9 cellular contexts compared by ENCODE assay signal in genomic region chr18:79199691-79200374, GRCh38.
DNase-seq lines count a peak whose midpoint lies in the region; ATAC-seq and TF ChIP-seq lines count a peak whose summit lies in the region.
"Had no signal": no experiment of that assay in that cellular context is flagged by ENCODE, and none has a peak within 500 bp of the region (broad histone marks: within the 10 kb centered on the region; RNA-seq: fewer than 3 reads in every experiment).

No MANE protein-coding gene starts in this region.

- peak overlapping the region; percentile 28 for H3K9ac ChIP-seq in mammary epithelial cell (ENCODE audit: insufficient read depth, low read length)

- H3K4me3 Mint-ChIP-seq in naive thymus-derived CD4-positive, alpha-beta T cell = no peak overlapping the region

- peak overlapping the region; percentile 22 for H3K4me2 ChIP-seq in mammary epithelial cell (ENCODE audit: insufficient read depth, low read depth, low read length)

- dilution Hi-C loops in mammary epithelial cell (cut with HindIII; ENCODE audit: low sequenced_read_pairs) = no loop called here

- CTCF ChIA-PET in mammary epithelial cell (lab: Charles Lee; ENCODE audit: low non-redundant PET) = interaction anchor here (0.7 kb wide), 1 partner anchor 441 kb away, joined by 14 read pairs; no protein-coding TSS in a partner anchor
- CTCF ChIA-PET in naive thymus-derived CD4-positive, alpha-beta T cell (lab: Charles Lee) = no interaction called here

- in situ Hi-C loops in mammary epithelial cell (cut with MboI; ENCODE audit: low sequenced_read_pairs in 2 of 2) = no loop called here

- H2AFZ ChIP-seq in mammary epithelial cell (ENCODE audit: low read depth, low read length) = no peak overlapping the region

- TF ChIP-seq CTCF in C4-2B (conservative IDR thresholded peaks at IDR 0.05) = peak; percentile 35
- TF ChIP-seq CTCF in mammary epithelial cell (conservative IDR thresholded peaks at IDR 0.05 in 1 of 2, IDR thresholded peaks at IDR 0.05 in 1 of 2; ENCODE audit: extremely low read depth in 1 of 2, insufficient read depth in 1 of 2, low read depth in 1 of 2, low read length in 2 of 2) = peak; percentile 26 to 54

- WGBS in mammary epithelial cell (ENCODE audit: low coverage, missing lambda C conversion rate) = 0% methylated on average over 7 of the region's 7 CpGs

- peak; percentile 20 for DNase-seq in Jurkat, Clone E6-1 (ENCODE audit: low read depth, low spot score)
- peak; percentile 76 for DNase-seq in mammary epithelial cell
- no peak for DNase-seq in naive thymus-derived CD4-positive, alpha-beta T cell
- no peak for DNase-seq in Kasumi-1 (lab: John Stamatoyannopoulos, UW)
- DNase-seq in NCI-H2081 treated with DMSO at 0.1 percent for 48 hours (lab: John Stamatoyannopoulos, UW) = no peak
- no peak for DNase-seq in NCI-H146 treated with DMSO at 0.1 percent for 48 hours (lab: John Stamatoyannopoulos, UW; ENCODE audit: unreplicated experiment)

- ATAC-seq in naive thymus-derived CD4-positive, alpha-beta T cell = peak; percentile 38
- no peak for ATAC-seq in HG02642 (IDR thresholded peaks at IDR 0.05; ENCODE audit: poor library complexity, unreplicated experiment)
- ATAC-seq: HCT116 had no signal

- H3K27me3 Mint-ChIP-seq in naive thymus-derived CD4-positive, alpha-beta T cell = no peaks in the 10 kb centered on the region

- no peaks in the 10 kb centered on the region for H3K36me3 ChIP-seq in mammary epithelial cell (ENCODE audit: insufficient read depth, low read length)
- peaks cover 0 to 15% (median 0%) of the 10 kb centered on the region in 3 experiments for H3K36me3 ChIP-seq in naive thymus-derived CD4-positive, alpha-beta T cell (ENCODE audit: control insufficient read depth in 2 of 3, insufficient read depth in 3 of 3, low read length in 3 of 3)

- no peaks in the 10 kb centered on the region for H3K79me2 ChIP-seq in mammary epithelial cell (ENCODE audit: insufficient read depth, low read length)

- H3K27me3 ChIP-seq in mammary epithelial cell (ENCODE audit: insufficient read depth, low read length) = no peaks in the 10 kb centered on the region
- no peaks in the 10 kb centered on the region for H3K27me3 ChIP-seq in naive thymus-derived CD4-positive, alpha-beta T cell (ENCODE audit: control insufficient read depth in 2 of 2, insufficient read depth in 2 of 2, low read length in 2 of 2)

- no TSS peak for BruUV-seq in mammary epithelial cell (replicated peaks; lab: Mats Ljungman, UMichigan)

- H3K27ac ChIP-seq in C4-2B (peak overlapping the region; percentile 71), mammary epithelial cell (ENCODE audit: insufficient read depth, low read depth, low read length) (peak overlapping the region; percentile 45)
- H3K27ac ChIP-seq in naive thymus-derived CD4-positive, alpha-beta T cell (ENCODE audit: low read depth, low read length) = no peak overlapping the region

- peak overlapping the region in 2 of 9 donors; percentile 7 to 38 for H3K27ac Mint-ChIP-seq in naive thymus-derived CD4-positive, alpha-beta T cell

- POLR2A ChIA-PET in naive thymus-derived CD4-positive, alpha-beta T cell (lab: Charles Lee) = no interaction called here

- no peaks in the 10 kb centered on the region for H3K9me3 ChIP-seq in mammary epithelial cell (replicated peaks; ENCODE audit: insufficient read depth, low read length)
- no peaks in the 10 kb centered on the region for H3K9me3 ChIP-seq in naive thymus-derived CD4-positive, alpha-beta T cell (ENCODE audit: control insufficient read depth in 2 of 3, low read length in 3 of 3)

- intact Hi-C loops in mammary epithelial cell (cut with micrococcal nuclease) = loop anchor here (1.0 kb wide), 1 partner anchor 46 kb away; no protein-coding TSS in a partner anchor
- intact Hi-C loops in naive thymus-derived CD4-positive, alpha-beta T cell (cut with micrococcal nuclease) = loop anchor here in 1 of 2 donors (10.0 kb wide), 1 partner anchor 65 kb away; no protein-coding TSS in a partner anchor

- H3K4me1 ChIP-seq in mammary epithelial cell (ENCODE audit: insufficient read depth, low read length) = peaks cover 34% of the 10 kb centered on the region
- H3K4me1 ChIP-seq in naive thymus-derived CD4-positive, alpha-beta T cell (ENCODE audit: control insufficient read depth in 2 of 2, insufficient read depth in 2 of 2, low read length in 2 of 2) = no peaks in the 10 kb centered on the region

- H3K4me3 ChIP-seq in Jurkat, Clone E6-1 (ENCODE audit: low read length) = no peak overlapping the region
- H3K4me3 ChIP-seq in mammary epithelial cell (replicated peaks in 1 of 3; ENCODE audit: insufficient read depth in 1 of 3, low read depth in 2 of 3, low read length in 3 of 3) = no peak overlapping the region
- no peak overlapping the region for H3K4me3 ChIP-seq in naive thymus-derived CD4-positive, alpha-beta T cell (ENCODE audit: low read length)

- H3K9me3 Mint-ChIP-seq in naive thymus-derived CD4-positive, alpha-beta T cell = peaks cover 0 to 7% (median 0%) of the 10 kb centered on the region in 11 donors

- H4K20me1 ChIP-seq in mammary epithelial cell (ENCODE audit: insufficient read depth, low read length) = peaks cover 1% of the 10 kb centered on the region

- H3K36me3 Mint-ChIP-seq in naive thymus-derived CD4-positive, alpha-beta T cell = peaks cover 0 to 21% (median 8%) of the 10 kb centered on the region in 5 donors

- peaks cover 5 to 26% (median 8%) of the 10 kb centered on the region in 7 donors for H3K4me1 Mint-ChIP-seq in naive thymus-derived CD4-positive, alpha-beta T cell

Comparison
In these comparisons a context has a peak if more than half of its experiments do, and no peak if none do; other contexts are left out.
1. DNase-seq: peak in Jurkat, Clone E6-1 (single experiment) and mammary epithelial cell (single experiment); none in naive thymus-derived CD4-positive, alpha-beta T cell (0 of 9), Kasumi-1 (0 of 2), NCI-H2081 treated with DMSO at 0.1 percent for 48 hours (single experiment) and NCI-H146 treated with DMSO at 0.1 percent for 48 hours (single experiment).